In genomic region chr1:203178083-203178482, GRCh38 we compare ENCODE assay signal across 19 cellular contexts. TPM values are rescaled to one million over a fixed set of nuclear protein-coding genes. Genes with fewer than 3 reads are reported as not detected.
A peak's percentile ranks its signal among the peaks of the same experiment; 100 is the strongest.
DNase-seq lines count a peak whose midpoint lies in the region; ATAC-seq and TF ChIP-seq lines count a peak whose summit lies in the region.
"Had no signal": no experiment of that assay in that cellular context is flagged by ENCODE, and none has a peak within 500 bp of the region (broad histone marks: within the 10 kb centered on the region; RNA-seq: fewer than 3 reads in every experiment).

No MANE protein-coding gene starts in this region.

- H3K27ac Mint-ChIP-seq in endodermal cell: peak overlapping the region; percentile 56
- H3K27ac Mint-ChIP-seq: stimulated activated naive B cell treated with anti-CD40 and anti-IgM and Interleukin-4, amounts not matched to agents 10 μg/mL and 1 μg/mL and 100 μg/mL, for 72 hours had no signal

- H3K4me3 ChIP-seq in GM12865 (ENCODE audit: low read depth, low read length) (no peak overlapping the region), NB4 (ENCODE audit: low read depth, low read length) (no peak overlapping the region), endodermal cell (ENCODE audit: low read length) (no peak overlapping the region)
- H3K4me3 ChIP-seq: coronary artery, gastroesophageal sphincter had no signal

- intact Hi-C loops in posterior vena cava (cut with DNase I): no loop called here

- no peak for ATAC-seq in GM21360 (IDR thresholded peaks at IDR 0.05; ENCODE audit: unreplicated experiment)
- ATAC-seq: gastroesophageal sphincter; left lobe of liver; stimulated activated naive B cell treated with anti-CD40 and anti-IgM and Interleukin-4, amounts not matched to agents 10 μg/mL and 1 μg/mL and 100 μg/mL, for 72 hours had no signal

- peaks cover 20% of the 10 kb centered on the region for H3K4me1 ChIP-seq in endodermal cell (ENCODE audit: control insufficient read depth, insufficient read depth, low read length)
- H3K4me1 ChIP-seq: gastroesophageal sphincter had no signal

- H3K27me3 Mint-ChIP-seq in endodermal cell (ENCODE audit: insufficient read depth): no peaks in the 10 kb centered on the region

- H3K36me3 Mint-ChIP-seq in endodermal cell (ENCODE audit: low read depth): no peaks in the 10 kb centered on the region
- H3K36me3 Mint-ChIP-seq: CD8-positive, alpha-beta memory T cell; stimulated activated naive B cell treated with anti-CD40 and anti-IgM and Interleukin-4, amounts not matched to agents 10 μg/mL and 1 μg/mL and 100 μg/mL, for 72 hours had no signal

- DNase-seq in GM12865 (ENCODE audit: low read depth) (peak; percentile 16), NB4 (ENCODE audit: low read depth) (peak; percentile 47), endodermal cell (peak; percentile 91), posterior vena cava (ENCODE audit: low spot score) (peak; percentile 54), ureter (ENCODE audit: low spot score) (no peak), foreskin melanocyte (no peak)
- no peak for DNase-seq in activated CD4-positive, alpha-beta T cell treated with anti-CD3 and anti-CD28 coated beads for 4 hours
- DNase-seq: CD8-positive, alpha-beta memory T cell; NCI-H2171; occipital lobe; OCI-M1; stimulated activated CD4-positive, alpha-beta T cell treated with anti-CD3 and anti-CD28 coated beads, Interleukin-2, amount 100 ng/mL, for 24 hours; stimulated activated naive B cell treated with anti-CD40 and anti-IgM and Interleukin-4, amounts not matched to agents 10 μg/mL and 1 μg/mL and 100 μg/mL, for 72 hours had no signal

- H3K27me3 ChIP-seq in endodermal cell (ENCODE audit: control insufficient read depth, insufficient read depth, low read length, poor library complexity, severe bottlenecking): no peaks in the 10 kb centered on the region
- H3K27me3 ChIP-seq: gastroesophageal sphincter had no signal

- H3K4me1 Mint-ChIP-seq in endodermal cell: peaks cover 43% of the 10 kb centered on the region
- H3K4me1 Mint-ChIP-seq: CD8-positive, alpha-beta memory T cell had no signal

- WGBS in endodermal cell (ENCODE audit: insufficient coverage in 1 of 2, insufficient read length in 1 of 2), 2 experiments: 9 to 17% methylated on average over 2 to 5 of the region's 5 CpGs

- TF ChIP-seq CTCF in GM12865 (IDR thresholded peaks at IDR 0.05; ENCODE audit: insufficient read depth, low read depth, low read length, missing control alignments) (no peak), NB4 (IDR thresholded peaks at IDR 0.05; ENCODE audit: low read depth, low read length) (no peak), endodermal cell (conservative IDR thresholded peaks at IDR 0.05) (no peak)

- TF ChIP-seq POLR2A in NB4 (IDR thresholded peaks at IDR 0.05; ENCODE audit: extremely low read depth, insufficient read length): no peak

- H3K27ac ChIP-seq in endodermal cell (ENCODE audit: low read depth, low read length): no peak overlapping the region
- H3K27ac ChIP-seq: coronary artery, gastroesophageal sphincter, KMS-11 had no signal

- no peaks in the 10 kb centered on the region for H3K9me3 Mint-ChIP-seq in endodermal cell
- H3K9me3 Mint-ChIP-seq: CD8-positive, alpha-beta memory T cell; stimulated activated naive B cell treated with anti-CD40 and anti-IgM and Interleukin-4, amounts not matched to agents 10 μg/mL and 1 μg/mL and 100 μg/mL, for 72 hours had no signal

- H3K4me3 Mint-ChIP-seq in endodermal cell: peak overlapping the region; percentile 18
- H3K4me3 Mint-ChIP-seq: CD8-positive, alpha-beta memory T cell; stimulated activated naive B cell treated with anti-CD40 and anti-IgM and Interleukin-4, amounts not matched to agents 10 μg/mL and 1 μg/mL and 100 μg/mL, for 72 hours had no signal

- no peaks in the 10 kb centered on the region for H3K36me3 ChIP-seq in endodermal cell (ENCODE audit: control insufficient read depth, insufficient read depth, low read length)
- H3K36me3 ChIP-seq: gastroesophageal sphincter had no signal

- H3K9ac ChIP-seq in endodermal cell (ENCODE audit: extremely low read depth, low read length, poor library complexity, severe bottlenecking): no peak overlapping the region
- H3K9ac ChIP-seq: KMS-11 had no signal

- no peaks in the 10 kb centered on the region for H3K9me3 ChIP-seq in endodermal cell (ENCODE audit: control insufficient read depth, low read length)
- H3K9me3 ChIP-seq: gastroesophageal sphincter had no signal

RNA-seq across cellular contexts. Expression of gene MYBPH, which starts 2.5 kb away (rescaled TPM):
- not detected for total RNA-seq in endodermal cell
- not detected for polyA plus RNA-seq in endodermal cell (2013, experiment 1 of 2)
- not detected for polyA plus RNA-seq in endodermal cell (2013, experiment 2 of 2)
- total RNA-seq in posterior vena cava: not detected
- total RNA-seq in ureter: not detected
- total RNA-seq: CD8-positive, alpha-beta memory T cell; gastroesophageal sphincter; left lobe of liver; occipital lobe; T-helper 2 cell treated with Interferon-gamma antibody and Interleukin-4, amounts not matched to agents 100 ng/mL and 5 ng/mL, for 36 hours had no signal
- polyA plus RNA-seq: CD8-positive, alpha-beta memory T cell had no signal

RNA-seq across cellular contexts. Expression of gene CHI3L1, which starts 8.4 kb away (rescaled TPM):
- total RNA-seq in endodermal cell (1 to 10 TPM in 1 of 2 donors, under 1 TPM in 1; 0.18 to 1.1 TPM), posterior vena cava (10 to 100 TPM; 26.7 to 30.3 TPM), ureter (8.8 TPM)
- polyA plus RNA-seq in endodermal cell (2013, experiment 1 of 2): 0.71 TPM
- polyA plus RNA-seq in endodermal cell (2013, experiment 2 of 2): 1.3 TPM
- total RNA-seq: CD8-positive, alpha-beta memory T cell; T-helper 2 cell treated with Interferon-gamma antibody and Interleukin-4, amounts not matched to agents 100 ng/mL and 5 ng/mL, for 36 hours had no signal
- polyA plus RNA-seq: CD8-positive, alpha-beta memory T cell had no signal

RNA-seq across cellular contexts. Expression of gene ADORA1, which starts 50.6 kb away (rescaled TPM):
- total RNA-seq in endodermal cell (1 to 10 TPM; 2.0 to 2.1 TPM), posterior vena cava (1 to 10 TPM in 1 of 2 donors, under 1 TPM in 1; 0.32 to 1.3 TPM), ureter (1.5 TPM)
- 4.3 TPM for polyA plus RNA-seq in endodermal cell (2013, experiment 1 of 2)
- polyA plus RNA-seq in endodermal cell (2013, experiment 2 of 2): 4.1 TPM
- total RNA-seq: CD8-positive, alpha-beta memory T cell; T-helper 2 cell treated with Interferon-gamma antibody and Interleukin-4, amounts not matched to agents 100 ng/mL and 5 ng/mL, for 36 hours had no signal
- polyA plus RNA-seq: CD8-positive, alpha-beta memory T cell had no signal

RNA-seq across cellular contexts. Expression of gene CHIT1, which starts 51.4 kb away (rescaled TPM):
- total RNA-seq in endodermal cell (under 1 TPM in 1 of 2 donors, not detected in 1; 0.07 TPM), posterior vena cava (under 1 TPM; 0.14 to 0.33 TPM), ureter (6.6 TPM)
- not detected for polyA plus RNA-seq in endodermal cell (2013, experiment 1 of 2)
- polyA plus RNA-seq in endodermal cell (2013, experiment 2 of 2): not detected
- total RNA-seq: occipital lobe had no signal
- polyA plus RNA-seq: CD8-positive, alpha-beta memory T cell had no signal

Comparison
In these comparisons a context has a peak if more than half of its experiments do, and no peak if none do; other contexts are left out.
1. DNase-seq: peak in GM12865 (single experiment), NB4 (single experiment), endodermal cell (single experiment) and posterior vena cava (single experiment); none in activated CD4-positive, alpha-beta T cell treated with anti-CD3 and anti-CD28 coated beads for 4 hours (0 of 2), ureter (single experiment) and foreskin melanocyte (single experiment).